8 cellular contexts compared by ENCODE assay signal in the genomic region with DNA sequence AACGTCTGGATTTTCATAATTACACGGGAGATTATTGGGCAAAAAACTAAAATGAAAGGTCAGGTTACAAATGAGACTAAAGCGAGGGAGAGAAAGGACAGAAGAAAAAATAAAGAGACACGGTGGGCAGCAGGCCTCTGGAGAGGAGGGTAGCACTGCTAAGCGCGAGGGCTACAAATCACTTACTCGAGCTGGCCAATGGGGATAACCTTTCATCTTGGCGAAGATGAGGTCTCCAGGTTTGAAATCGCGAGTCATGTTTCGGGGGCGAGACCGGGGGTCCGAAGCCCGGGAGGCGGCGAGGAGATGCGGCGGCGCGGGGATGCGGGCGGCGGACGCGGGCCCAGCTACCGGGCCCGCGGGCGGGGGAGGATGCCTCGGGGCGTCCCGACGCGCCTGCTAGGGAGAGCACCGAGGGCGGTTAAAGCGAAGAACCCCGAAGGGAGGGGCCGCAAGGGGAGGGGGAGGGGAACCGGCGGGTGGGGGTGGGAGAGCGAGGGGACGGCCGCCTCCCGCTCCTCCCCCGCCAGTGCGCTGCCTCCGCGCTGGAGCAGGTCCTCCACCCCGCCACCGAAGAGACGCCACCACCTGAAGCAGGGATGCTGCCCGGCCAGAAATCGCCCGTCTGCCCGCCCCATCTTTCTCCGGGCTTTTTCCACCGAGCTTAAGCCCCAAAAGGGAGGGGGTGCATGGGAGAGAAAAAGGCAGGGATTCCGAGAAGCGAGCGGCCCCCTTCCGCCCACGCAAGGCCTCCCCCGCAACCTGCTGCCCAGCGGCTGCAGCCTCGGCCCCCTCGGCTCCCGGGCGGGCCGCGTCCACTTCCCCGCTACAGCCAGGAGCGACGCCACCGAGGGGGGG. TPM values are rescaled to one million over a fixed set of nuclear protein-coding genes. Genes with fewer than 3 reads are reported as not detected.
DNase-seq lines count a peak whose midpoint lies in the region; ATAC-seq, FAIRE-seq and TF ChIP-seq lines count a peak whose summit lies in the region.

No MANE protein-coding gene starts in this region.

- ATAC-seq in GM19452 (IDR thresholded peaks at IDR 0.05; ENCODE audit: unreplicated experiment) = peak; percentile 45
- ATAC-seq in HG03571 (IDR thresholded peaks at IDR 0.05; ENCODE audit: unreplicated experiment) = peak; percentile 40

- FAIRE-seq in small intestine (lab: Jason Lieb, UNC) = no peak

- H3K9me3 ChIP-seq in iPS-18a (ENCODE audit: control insufficient read depth, low read depth, low read length) = no peaks in the 10 kb centered on the region
- H3K9me3 ChIP-seq in small intestine (ENCODE audit: control insufficient read depth, low read depth) = no peaks in the 10 kb centered on the region

- peaks cover 34% of the 10 kb centered on the region for H3K4me1 ChIP-seq in iPS-18a (ENCODE audit: control insufficient read depth, low read depth, low read length)
- no peaks in the 10 kb centered on the region for H3K4me1 ChIP-seq in small intestine (ENCODE audit: control insufficient read depth in 2 of 2, insufficient read depth in 1 of 2, low read depth in 1 of 2, low read length in 1 of 2)

- no peak for TF ChIP-seq CTCF in astrocyte of the cerebellum (IDR thresholded peaks at IDR 0.05; ENCODE audit: low read depth, low read length, missing control alignments)

- peak overlapping the region; percentile 96 for H3K9ac ChIP-seq in iPS-18a (ENCODE audit: low read length)

- WGBS in small intestine, 3 donors = 1 to 2% (median 1%) methylated on average over 41 to 76 of the region's 76 CpGs

- in situ Hi-C loops in astrocyte of the cerebellum (cut with HindIII; ENCODE audit: low sequenced_read_pairs) = no loop called here

- DNase-seq in CD1c-positive myeloid dendritic cell (ENCODE audit: extremely low spot score) = peak; percentile 43
- DNase-seq in T-helper 22 cell (ENCODE audit: low read depth) = peak; percentile 58
- no peak for DNase-seq in astrocyte of the cerebellum (ENCODE audit: low read depth)
- peak; percentile 36 for DNase-seq in small intestine
- DNase-seq in amniotic stem cell (lab: John Stamatoyannopoulos, UW) = no peak

- peaks cover 44% of the 10 kb centered on the region for H3K36me3 ChIP-seq in iPS-18a (ENCODE audit: control insufficient read depth, low read depth, low read length)
- peaks cover 0 to 2% of the 10 kb centered on the region in 2 donors for H3K36me3 ChIP-seq in small intestine (ENCODE audit: control insufficient read depth in 2 of 2, insufficient read depth in 2 of 2, low read length in 2 of 2)

- H3K4me3 ChIP-seq in astrocyte of the cerebellum (ENCODE audit: low read depth, low read length) = peak overlapping the region; percentile 92
- H3K4me3 ChIP-seq in iPS-18a (ENCODE audit: low read length) = peak overlapping the region; percentile 99
- peak overlapping the region; percentile 84 to 86 for H3K4me3 ChIP-seq in small intestine (ENCODE audit: low read depth in 1 of 2, low read length in 2 of 2)

- no peaks in the 10 kb centered on the region for H3K27me3 ChIP-seq in iPS-18a (ENCODE audit: control insufficient read depth, insufficient read depth, low read length)
- no peaks in the 10 kb centered on the region for H3K27me3 ChIP-seq in small intestine (ENCODE audit: control insufficient read depth in 2 of 2, insufficient read depth in 2 of 2, low read length in 2 of 2)

- H3K27ac ChIP-seq in iPS-18a (ENCODE audit: low read length) = peak overlapping the region; percentile 99
- H3K27ac ChIP-seq in small intestine (ENCODE audit: low read depth in 1 of 2, low read length in 1 of 2) = peak overlapping the region; percentile 82 to 100

RNA-seq across cellular contexts. Expression of a gene that starts 0.6 kb away (rescaled TPM):
- polyA plus RNA-seq in small intestine = 10 to 100 TPM; 10.1 to 31.1 (median 19.5) TPM

RNA-seq across cellular contexts. Expression of a gene that starts 42.7 kb away (rescaled TPM):
- polyA plus RNA-seq in small intestine = 1 to 10 TPM in 1 of 3 donors, under 1 TPM in 2; 0.27 to 1.4 (median 0.45) TPM

Comparison
In these comparisons a context has a peak if more than half of its experiments do, and no peak if none do; other contexts are left out.
1. DNase-seq: peak in CD1c-positive myeloid dendritic cell (single experiment), T-helper 22 cell (single experiment) and small intestine (single experiment); none in astrocyte of the cerebellum (single experiment) and amniotic stem cell (single experiment).
2. Peak in every context shown above with its lines, with median percentiles within 50 percentile points of each other: H3K4me3 ChIP-seq.